17 cellular contexts compared by ENCODE assay signal in genomic region chr4:36533944-36534343, GRCh38.
DNase-seq lines count a peak whose midpoint lies in the region; ATAC-seq, FAIRE-seq and TF ChIP-seq lines count a peak whose summit lies in the region.
"Had no signal": no experiment of that assay in that cellular context is flagged by ENCODE, and none has a peak within 500 bp of the region (broad histone marks: within the 10 kb centered on the region; RNA-seq: fewer than 3 reads in every experiment).

No MANE protein-coding gene starts in this region.

- no peaks in the 10 kb centered on the region for H3K79me2 ChIP-seq in keratinocyte (ENCODE audit: control insufficient read depth, insufficient read depth, low read length)

- H4K20me1 ChIP-seq in keratinocyte (ENCODE audit: control insufficient read depth, extremely low read depth, insufficient read depth, low read length), result no peaks in the 10 kb centered on the region

- H3K27me3 Mint-ChIP-seq in activated CD4-positive, alpha-beta memory T cell treated with anti-CD3 and anti-CD28 coated beads for 36 hours, result peaks cover 5% of the 10 kb centered on the region

- intact Hi-C loops in activated CD4-positive, alpha-beta memory T cell treated with anti-CD3 and anti-CD28 coated beads for 36 hours (cut with micrococcal nuclease), result no loop called here

- H3K36me3 ChIP-seq in keratinocyte (ENCODE audit: control insufficient read depth in 2 of 2, extremely low read depth in 1 of 2, insufficient read depth in 2 of 2, low read length in 2 of 2), result no peaks in the 10 kb centered on the region

- H3K27ac Mint-ChIP-seq in activated CD4-positive, alpha-beta memory T cell treated with anti-CD3 and anti-CD28 coated beads for 36 hours, result no peak overlapping the region
- H3K27ac Mint-ChIP-seq: CD4-positive, alpha-beta memory T cell; GM23338; H9 had no signal

- H3K9me3 Mint-ChIP-seq in activated CD4-positive, alpha-beta memory T cell treated with anti-CD3 and anti-CD28 coated beads for 36 hours, result peaks cover 5% of the 10 kb centered on the region

- DNase-seq in astrocyte of the hippocampus (ENCODE audit: low read depth, low spot score), result peak; percentile 1
- peak; percentile 27 for DNase-seq in epithelial cell of prostate (ENCODE audit: low read depth, low spot score)
- no peak for DNase-seq in keratinocyte (ENCODE audit: low read depth, low spot score)
- no peak for DNase-seq in activated CD4-positive, alpha-beta memory T cell treated with anti-CD3 and anti-CD28 coated beads for 36 hours
- DNase-seq: C1 segment of cervical spinal cord; Calu3; CD4-positive, alpha-beta memory T cell; COR-L47; DMS53; DMS79 treated with DMSO at 0.1 percent for 48 hours; GF-D8; H9 had no signal

- no peaks in the 10 kb centered on the region for H3K27me3 ChIP-seq in keratinocyte (ENCODE audit: control insufficient read depth, extremely low read depth, insufficient read depth, low read length)

- H3K4me1 ChIP-seq in keratinocyte (ENCODE audit: control insufficient read depth, extremely low read depth, insufficient read depth, low read length), result peaks cover 20% of the 10 kb centered on the region

- peak; percentile 41 for FAIRE-seq in keratinocyte (lab: Jason Lieb, UNC)
- FAIRE-seq: GM12892 had no signal

- no peaks in the 10 kb centered on the region for H3K36me3 Mint-ChIP-seq in activated CD4-positive, alpha-beta memory T cell treated with anti-CD3 and anti-CD28 coated beads for 36 hours
- H3K36me3 Mint-ChIP-seq: CD4-positive, alpha-beta memory T cell had no signal

- no peak for ATAC-seq in GM21529 (IDR thresholded peaks at IDR 0.05; ENCODE audit: unreplicated experiment)
- ATAC-seq in HG02884 (IDR thresholded peaks at IDR 0.05; ENCODE audit: unreplicated experiment), result no peak
- ATAC-seq: GM23338, HCT116 had no signal

- no peak overlapping the region for H3K4me3 ChIP-seq in keratinocyte (ENCODE audit: control insufficient read depth in 2 of 3, extremely low read depth in 1 of 3, insufficient read depth in 2 of 3, low read depth in 1 of 3, low read length in 3 of 3)
- H3K4me3 ChIP-seq: GM23338 had no signal

- no peaks in the 10 kb centered on the region for H3K9me1 ChIP-seq in keratinocyte (ENCODE audit: control insufficient read depth, extremely low read depth, insufficient read depth, low read length)

- H2AFZ ChIP-seq in keratinocyte (ENCODE audit: control insufficient read depth, low read length), result peak overlapping the region; percentile 33
- H2AFZ ChIP-seq: GM23338 had no signal

- H3K9ac ChIP-seq in keratinocyte (ENCODE audit: control insufficient read depth, extremely low read depth, insufficient read depth, low read length), result no peak overlapping the region

- H3K4me1 Mint-ChIP-seq in activated CD4-positive, alpha-beta memory T cell treated with anti-CD3 and anti-CD28 coated beads for 36 hours (ENCODE audit: low read depth), result no peaks in the 10 kb centered on the region
- H3K4me1 Mint-ChIP-seq: CD4-positive, alpha-beta memory T cell had no signal

- TF ChIP-seq CTCF in keratinocyte (optimal IDR thresholded peaks at IDR 0.05 in 1 of 3, IDR thresholded peaks at IDR 0.05 in 1 of 3, conservative IDR thresholded peaks at IDR 0.05 in 1 of 3; ENCODE audit: extremely low read depth in 1 of 3, insufficient read depth in 2 of 3, low read length in 3 of 3), result no peak

- CTCF ChIA-PET in activated CD4-positive, alpha-beta memory T cell treated with anti-CD3 and anti-CD28 coated beads for 36 hours (lab: Charles Lee), result no interaction called here

- POLR2A ChIA-PET in activated CD4-positive, alpha-beta memory T cell treated with anti-CD3 and anti-CD28 coated beads for 36 hours (lab: Charles Lee), result no interaction called here

- peaks cover 4% of the 10 kb centered on the region for H3K9me3 ChIP-seq in keratinocyte (ENCODE audit: control insufficient read depth, low read depth, low read length)

- H3K27ac ChIP-seq in epithelial cell of prostate (peak overlapping the region; percentile 7), keratinocyte (ENCODE audit: control insufficient read depth, insufficient read depth, low read length) (no peak overlapping the region)

- no peak overlapping the region for H3K4me2 ChIP-seq in keratinocyte (ENCODE audit: control insufficient read depth, extremely low read depth, insufficient read depth, low read depth, low read length)
- H3K4me2 ChIP-seq: GM23338 had no signal

- dilution Hi-C loops in keratinocyte (cut with MboI; ENCODE audit: extremely low pct_ligation_motif_present, low sequenced_read_pairs), result no loop called here

- H3K4me3 Mint-ChIP-seq in activated CD4-positive, alpha-beta memory T cell treated with anti-CD3 and anti-CD28 coated beads for 36 hours, result no peak overlapping the region
- H3K4me3 Mint-ChIP-seq: CD4-positive, alpha-beta memory T cell; GM23338; H9 had no signal

Comparison
In these comparisons a context has a peak if more than half of its experiments do, and no peak if none do; other contexts are left out.
1. DNase-seq: peak in astrocyte of the hippocampus (single experiment) and epithelial cell of prostate (single experiment); none in keratinocyte (single experiment) and activated CD4-positive, alpha-beta memory T cell treated with anti-CD3 and anti-CD28 coated beads for 36 hours (single experiment).